ENCODE assay signal across 8 cellular contexts in genomic region chr3:47009225-47010049, GRCh38. TPM values are rescaled to one million over a fixed set of nuclear protein-coding genes. Genes with fewer than 3 reads are reported as not detected.
DNase-seq lines count a peak whose midpoint lies in the region; ATAC-seq and TF ChIP-seq lines count a peak whose summit lies in the region.

No MANE protein-coding gene starts in this region.

- no peaks in the 10 kb centered on the region for H3K9me3 ChIP-seq in endocrine pancreas (ENCODE audit: control insufficient read depth, low read length)

- peak overlapping the region; percentile 54 for H3K9ac ChIP-seq in endocrine pancreas (ENCODE audit: control insufficient read depth, insufficient read depth, low read length)

- DNase-seq in EH (ENCODE audit: low read depth) (peak; percentile 94), GM23338 (ENCODE audit: low spot score) (peak; percentile 89), NCI-H2029 (lab: John Stamatoyannopoulos, UW) (peak; percentile 95), mesenteric fat pad (ENCODE audit: low spot score) (peak; percentile 95), NCI-H2196 (lab: John Stamatoyannopoulos, UW; ENCODE audit: unreplicated experiment) (no peak)
- peak; percentile 49 to 52 for DNase-seq in activated CD8-positive, alpha-beta memory T cell treated with anti-CD3 and anti-CD28 coated beads for 4 hours (ENCODE audit: low read depth in 2 of 2)
- DNase-seq in stimulated activated CD8-positive, alpha-beta memory T cell treated with anti-CD3 and anti-CD28 coated beads, Interleukin-12 subunit alpha, Interleukin-12 subunit beta, amount 100 ng/mL, for 4 hours (ENCODE audit: low read depth): peak; percentile 67

- no peaks in the 10 kb centered on the region; the same call in 1 of the 2 replicates for H4K20me1 ChIP-seq in GM23338 (replicated peaks; ENCODE audit: insufficient read depth)

- H3F3A ChIP-seq in GM23338 (replicated peaks; ENCODE audit: low read depth): peaks cover 10% of the 10 kb centered on the region; the same call in 1 of the 2 replicates

- peaks cover 17% of the 10 kb centered on the region for H3K36me3 Mint-ChIP-seq in GM23338 (ENCODE audit: low read depth)

- ATAC-seq in GM23338: peak; percentile 80

- H3K27me3 Mint-ChIP-seq in GM23338 (ENCODE audit: insufficient read depth, low read depth, poor library complexity): peaks cover 11% of the 10 kb centered on the region

- peak overlapping the region; percentile 94 for H3K4me2 ChIP-seq in GM23338

- H3K79me2 ChIP-seq in GM23338 (replicated peaks; ENCODE audit: insufficient read depth): no peaks in the 10 kb centered on the region

- H3K4me1 Mint-ChIP-seq in GM23338: peaks cover 10% of the 10 kb centered on the region; the same call in 2 of the 3 replicates

- peak overlapping the region; percentile 80 for H3K4me3 Mint-ChIP-seq in GM23338

- H3K4me1 ChIP-seq in GM23338 (ENCODE audit: insufficient read depth) (no peaks in the 10 kb centered on the region), endocrine pancreas (ENCODE audit: control insufficient read depth, insufficient read depth, low read length) (no peaks in the 10 kb centered on the region)

- H3K36me3 ChIP-seq in GM23338 (ENCODE audit: insufficient read depth) (no peaks in the 10 kb centered on the region; the same call in 1 of the 2 replicates), endocrine pancreas (ENCODE audit: control insufficient read depth, insufficient read depth, low read length) (no peaks in the 10 kb centered on the region)

- no peaks in the 10 kb centered on the region for H3K27me3 ChIP-seq in GM23338 (ENCODE audit: insufficient read depth)
- no peaks in the 10 kb centered on the region for H3K27me3 ChIP-seq in endocrine pancreas (ENCODE audit: control insufficient read depth, insufficient read depth, low read length)

- H3K9me2 ChIP-seq in GM23338 (ENCODE audit: insufficient read depth): peaks cover 9% of the 10 kb centered on the region; the same call in 1 of the 2 replicates

- peak overlapping the region; percentile 84; the same call in 1 of the 2 replicates for H2AFZ ChIP-seq in GM23338

- peak overlapping the region; percentile 72 for H3K4me3 ChIP-seq in GM23338
- H3K4me3 ChIP-seq in endocrine pancreas (ENCODE audit: control insufficient read depth, insufficient read depth, low read length): no peak overlapping the region

- peak overlapping the region; percentile 98 for H3K27ac Mint-ChIP-seq in GM23338

- peak overlapping the region; percentile 97 for H3K27ac ChIP-seq in GM23338 (ENCODE audit: low read depth)

- no peak for TF ChIP-seq CTCF in GM23338 (conservative IDR thresholded peaks at IDR 0.05; ENCODE audit: low read depth in 2 of 2)

- H3K9me3 Mint-ChIP-seq in GM23338: no peaks in the 10 kb centered on the region

TF ChIP-seq in GM23338, 12 proteins besides CTCF, POLR2A, EP300 and RAD21:
- TF ChIP-seq REST (IDR thresholded peaks at IDR 0.05; ENCODE audit: unreplicated experiment) (peak; percentile 3), ZNF331 (CRISPR knock-in tag; IDR thresholded peaks at IDR 0.05; ENCODE audit: low read depth) (no peak), POLR2AphosphoS5 (IDR thresholded peaks at IDR 0.05; ENCODE audit: low read depth) (peak; percentile 83), CREB1 (CRISPR knock-in tag; IDR thresholded peaks at IDR 0.05; ENCODE audit: low read depth) (no peak; the same call in 1 of the 2 replicates)
- TF ChIP-seq, protein P1, sequence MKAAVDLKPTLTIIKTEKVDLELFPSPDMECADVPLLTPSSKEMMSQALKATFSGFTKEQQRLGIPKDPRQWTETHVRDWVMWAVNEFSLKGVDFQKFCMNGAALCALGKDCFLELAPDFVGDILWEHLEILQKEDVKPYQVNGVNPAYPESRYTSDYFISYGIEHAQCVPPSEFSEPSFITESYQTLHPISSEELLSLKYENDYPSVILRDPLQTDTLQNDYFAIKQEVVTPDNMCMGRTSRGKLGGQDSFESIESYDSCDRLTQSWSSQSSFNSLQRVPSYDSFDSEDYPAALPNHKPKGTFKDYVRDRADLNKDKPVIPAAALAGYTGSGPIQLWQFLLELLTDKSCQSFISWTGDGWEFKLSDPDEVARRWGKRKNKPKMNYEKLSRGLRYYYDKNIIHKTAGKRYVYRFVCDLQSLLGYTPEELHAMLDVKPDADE (IDR thresholded peaks at IDR 0.05): no peak

RNA-seq across cellular contexts. Expression of gene NBEAL2, which starts 30.0 kb away (rescaled TPM):
- 66.1 and 79.9 TPM in 2 replicates for total RNA-seq in GM23338 (2014; rRNA removed; shearing (Covaris generic))
- 13.5 and 14.0 TPM in 2 replicates for polyA plus RNA-seq in GM23338 (2016; fragmentation: Nextera tagmentation; extraction: Ambion mirVana)
- 42.9 TPM for total RNA-seq in mesenteric fat pad

RNA-seq across cellular contexts. Expression of gene CCDC12, which starts 32.9 kb away (rescaled TPM):
- 35.1 and 42.9 TPM in 2 replicates for total RNA-seq in GM23338 (2014; rRNA removed; shearing (Covaris generic))
- polyA plus RNA-seq in GM23338 (2016; fragmentation: Nextera tagmentation; extraction: Ambion mirVana): 133 and 136 TPM in 2 replicates
- total RNA-seq in mesenteric fat pad: 33.1 TPM
